In genomic region chr11:16788141-16789060, GRCh38 we compare ENCODE assay signal across 8 cellular contexts. TPM values are rescaled to one million over a fixed set of nuclear protein-coding genes. Genes with fewer than 3 reads are reported as not detected.
DNase-seq lines count a peak whose midpoint lies in the region; ATAC-seq and TF ChIP-seq lines count a peak whose summit lies in the region.

No MANE protein-coding gene starts in this region.

- H3K4me3 ChIP-seq in Jurkat, Clone E6-1 (ENCODE audit: low read length) = no peak overlapping the region
- H3K4me3 ChIP-seq in ovary = no peak overlapping the region
- H3K4me3 ChIP-seq in tibial nerve = no peak overlapping the region

- H3K36me3 ChIP-seq in ovary (no peaks in the 10 kb centered on the region), tibial nerve (peaks cover 0 to 38% (median 0%) of the 10 kb centered on the region in 3 donors)

- H3K27ac ChIP-seq in ovary = no peak overlapping the region
- peak overlapping the region in 3 of 4 donors; percentile 4 to 89 (median 83) for H3K27ac ChIP-seq in tibial nerve

- in situ Hi-C loops in Caki2 (cut with HindIII; ENCODE audit: low pct_unique_long_range_greater_than_20kb, low sequenced_read_pairs) = no loop called here

- no peak for TF ChIP-seq POLR2A in ovary (IDR thresholded peaks at IDR 0.05)
- TF ChIP-seq POLR2A in tibial nerve (IDR thresholded peaks at IDR 0.05) = no peak

- peak; percentile 37 to 69 (median 59) for TF ChIP-seq CTCF in ovary (IDR thresholded peaks at IDR 0.05)
- peak; percentile 84 to 95 (median 91) for TF ChIP-seq CTCF in tibial nerve (IDR thresholded peaks at IDR 0.05)

- intact Hi-C loops in ovary (cut with DNase I) = no loop called here

- ATAC-seq in GM21367 (IDR thresholded peaks at IDR 0.05; ENCODE audit: unreplicated experiment) = peak; percentile 53

- H3K4me1 ChIP-seq in ovary (ENCODE audit: insufficient read depth) (no peaks in the 10 kb centered on the region), tibial nerve (peaks cover 0 to 44% (median 9%) of the 10 kb centered on the region in 4 donors)

- H3K9me3 ChIP-seq in ovary (no peaks in the 10 kb centered on the region), tibial nerve (no peaks in the 10 kb centered on the region)

- H3K27me3 ChIP-seq in ovary (no peaks in the 10 kb centered on the region), tibial nerve (no peaks in the 10 kb centered on the region)

- TF ChIP-seq EP300 in ovary (IDR thresholded peaks at IDR 0.05) = no peak
- peak in 1 of 2 donors; percentile 27 for TF ChIP-seq EP300 in tibial nerve (IDR thresholded peaks at IDR 0.05)

- DNase-seq in Caki2 (ENCODE audit: low read depth) (peak; percentile 67), RKO (ENCODE audit: low spot score) (peak; percentile 72), activated gamma-delta T cell (lab: John Stamatoyannopoulos, UW) (peak; percentile 34), foreskin melanocyte (peak; percentile 29), ovary (peak; percentile 40 to 81 (median 67)), tibial nerve (ENCODE audit: low spot score in 2 of 2) (peak; percentile 41 to 66)
- DNase-seq in Jurkat, Clone E6-1 (ENCODE audit: low read depth, low spot score) = peak; percentile 16

- 62 to 65% (median 63%) methylated on average over 17 of the region's 17 CpGs for WGBS in ovary, 3 donors
- WGBS in tibial nerve, 2 donors = 59 to 65% methylated on average over 17 of the region's 17 CpGs

RNA-seq across cellular contexts. Expression of gene C11orf58, which starts 50.0 kb away (rescaled TPM):
- total RNA-seq in Caki2 (2014; rRNA removed; shearing (Covaris generic); ENCODE audit: low replicate concordance) = 109 and 121 TPM in 2 replicates
- 369 TPM for polyA plus RNA-seq in Jurkat, Clone E6-1 (2012; ENCODE audit: insufficient read depth, insufficient read length)
- 100 to 1,000 TPM; 131 to 161 (median 144) TPM for total RNA-seq in ovary
- 100 to 1,000 TPM; 166 to 175 TPM for polyA plus RNA-seq in ovary
- total RNA-seq in tibial nerve = 100 to 1,000 TPM; 136 to 170 (median 144) TPM

Comparison
In these comparisons a context has a peak if more than half of its experiments do, and no peak if none do; other contexts are left out.
1. DNase-seq: peak in every context shown above with its lines; median percentile 72 in RKO; 67 in Caki2; 67 in ovary; 54 in tibial nerve; 34 in activated gamma-delta T cell; 29 in foreskin melanocyte; 16 in Jurkat, Clone E6-1.
2. H3K27ac ChIP-seq: peak in tibial nerve (3 of 4); none in ovary (0 of 2).